1 cellular context compared by ENCODE assay signal in genomic region chr16:71255721-71256120, GRCh38.
TF ChIP-seq lines count a peak whose summit lies in the region.

No MANE protein-coding gene starts in this region.

TF ChIP-seq in GM12878, 131 proteins besides CTCF, POLR2A, EP300 and RAD21 (continued from another document):
- TF ChIP-seq RELB (IDR thresholded peaks at IDR 0.05; ENCODE audit: low read depth) (no peak), TARDBP (IDR thresholded peaks at IDR 0.05; ENCODE audit: borderline replicate concordance) (no peak), CBFB (IDR thresholded peaks at IDR 0.05; ENCODE audit: low read depth) (no peak), MLLT1 (IDR thresholded peaks at IDR 0.05) (no peak), ATF3 (IDR thresholded peaks at IDR 0.05; ENCODE audit: borderline replicate concordance, extremely low read depth, low read depth, low read length) (no peak)
